ENCODE assay signal across 21 cellular contexts in the genomic region with DNA sequence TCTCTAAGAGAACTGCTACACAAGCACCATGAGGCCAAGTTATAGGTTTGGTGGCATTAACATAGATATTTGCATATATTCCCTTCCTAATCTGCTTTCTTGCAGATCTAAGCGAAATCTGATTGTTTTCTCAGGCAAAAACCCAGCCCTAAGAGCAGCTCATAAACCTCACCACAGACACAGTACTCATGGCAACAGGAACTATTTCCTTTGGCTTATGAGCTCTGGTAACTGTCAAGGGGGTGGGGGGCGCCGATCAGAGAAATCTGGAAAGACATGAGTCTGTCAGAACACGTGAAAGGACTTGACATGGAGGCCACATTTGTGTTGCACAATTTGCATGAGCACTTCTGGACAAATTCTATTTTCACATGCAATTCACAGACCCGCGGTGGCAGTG.
DNase-seq lines count a peak whose midpoint lies in the region; ATAC-seq and TF ChIP-seq lines count a peak whose summit lies in the region.
"Had no signal": no experiment of that assay in that cellular context is flagged by ENCODE, and none has a peak within 500 bp of the region (broad histone marks: within the 10 kb centered on the region; RNA-seq: fewer than 3 reads in every experiment).

No MANE protein-coding gene starts in this region.

- H3K27ac Mint-ChIP-seq in activated CD4-positive, alpha-beta T cell treated with anti-CD3 and anti-CD28 coated beads for 36 hours, result no peak overlapping the region
- H3K27ac Mint-ChIP-seq in activated CD4-positive, alpha-beta T cell treated with anti-CD3 and anti-CD28 coated beads, Interleukin-2, amount 10 ng/mL, durations not matched to agents 7 days and 5 days, result no peak overlapping the region
- peak overlapping the region; percentile 53 for H3K27ac Mint-ChIP-seq in mesothelial cell of epicardium

- H3K4me3 Mint-ChIP-seq in activated CD4-positive, alpha-beta T cell treated with anti-CD3 and anti-CD28 coated beads for 36 hours, result no peak overlapping the region
- H3K4me3 Mint-ChIP-seq in activated CD4-positive, alpha-beta T cell treated with anti-CD3 and anti-CD28 coated beads, Interleukin-2, amount 10 ng/mL, durations not matched to agents 7 days and 5 days, result no peak overlapping the region
- no peak overlapping the region for H3K4me3 Mint-ChIP-seq in mesothelial cell of epicardium

- ATAC-seq in activated CD4-positive, alpha-beta T cell treated with anti-CD3 and anti-CD28 coated beads for 36 hours, result no peak
- ATAC-seq in HG02678 (IDR thresholded peaks at IDR 0.05; ENCODE audit: unreplicated experiment), result no peak
- ATAC-seq: Right ventricle myocardium inferior had no signal

- CTCF ChIA-PET in activated CD4-positive, alpha-beta T cell treated with anti-CD3 and anti-CD28 coated beads for 36 hours (lab: Charles Lee), result interaction anchor here (1.0 to 1.8 kb wide), 2 partner anchors 13 to 611 kb away, joined by 3 to 5 read pairs; no protein-coding TSS in a partner anchor
- CTCF ChIA-PET in activated CD4-positive, alpha-beta T cell treated with anti-CD3 and anti-CD28 coated beads, Interleukin-2, amount 10 ng/mL, durations not matched to agents 7 days and 5 days (lab: Charles Lee), result interaction anchor here (0.8 to 1.0 kb wide), 2 partner anchors 15 to 92 kb away, joined by 3 read pairs; no protein-coding TSS in a partner anchor

- peak; percentile 12 for DNase-seq in activated CD4-positive, alpha-beta T cell treated with anti-CD3 and anti-CD28 coated beads for 36 hours
- no peak for DNase-seq in activated CD4-positive, alpha-beta T cell treated with anti-CD3 and anti-CD28 coated beads, Interleukin-2, amount 10 ng/mL, durations not matched to agents 7 days and 5 days
- peak; percentile 40 for DNase-seq in NCI-H526 treated with DMSO at 0.1 percent for 48 hours (lab: John Stamatoyannopoulos, UW)
- no peak for DNase-seq in mesothelial cell of epicardium (ENCODE audit: low spot score in 2 of 2, unreplicated experiment in 2 of 2)
- no peak for DNase-seq in HPDE6-E6E7 (ENCODE audit: extremely low spot score)
- DNase-seq in coronary artery (ENCODE audit: low spot score), result no peak
- DNase-seq in RPMI8226, result no peak
- DNase-seq: 8988T; COR-L47; DMS 273 treated with DMSO at 0.1 percent for 48 hours; GDM1; KG1; NCI-H1105 treated with DMSO at 0.1 percent for 48 hours; NCI-H1694 treated with DMSO at 0.1 percent for 48 hours; NCI-H2107; NCI-H2227 treated with DMSO at 0.1 percent for 48 hours; NCI-H524; NK-92 treated with Interleukin-12 subunit alpha and Interleukin-12 subunit beta, amount 100 ng/mL, for 24 hours; Peyer's patch had no signal

- H3K36me3 Mint-ChIP-seq in activated CD4-positive, alpha-beta T cell treated with anti-CD3 and anti-CD28 coated beads for 36 hours (ENCODE audit: low read depth), result no peaks in the 10 kb centered on the region
- no peaks in the 10 kb centered on the region for H3K36me3 Mint-ChIP-seq in activated CD4-positive, alpha-beta T cell treated with anti-CD3 and anti-CD28 coated beads, Interleukin-2, amount 10 ng/mL, durations not matched to agents 7 days and 5 days (ENCODE audit: low read depth)
- H3K36me3 Mint-ChIP-seq in mesothelial cell of epicardium, result no peaks in the 10 kb centered on the region

- intact Hi-C loops in activated CD4-positive, alpha-beta T cell treated with anti-CD3 and anti-CD28 coated beads for 36 hours (cut with DNase I, micrococcal nuclease), result no loop called here

- POLR2A ChIA-PET in activated CD4-positive, alpha-beta T cell treated with anti-CD3 and anti-CD28 coated beads for 36 hours (lab: Charles Lee), result interaction anchor here (0.6 kb wide), 1 partner anchor 633 kb away, joined by 4 read pairs; no protein-coding TSS in a partner anchor
- POLR2A ChIA-PET in activated CD4-positive, alpha-beta T cell treated with anti-CD3 and anti-CD28 coated beads, Interleukin-2, amount 10 ng/mL, durations not matched to agents 7 days and 5 days (lab: Charles Lee), result no interaction called here

- TF ChIP-seq CTCF in mesothelial cell of epicardium (IDR thresholded peaks at IDR 0.05; ENCODE audit: unreplicated experiment) (no peak), coronary artery (IDR thresholded peaks at IDR 0.05) (no peak)

- H3K27ac ChIP-seq in coronary artery, result no peak overlapping the region
- H3K27ac ChIP-seq: Peyer's patch had no signal

- no peaks in the 10 kb centered on the region for H3K27me3 Mint-ChIP-seq in activated CD4-positive, alpha-beta T cell treated with anti-CD3 and anti-CD28 coated beads for 36 hours
- H3K27me3 Mint-ChIP-seq in activated CD4-positive, alpha-beta T cell treated with anti-CD3 and anti-CD28 coated beads, Interleukin-2, amount 10 ng/mL, durations not matched to agents 7 days and 5 days, result no peaks in the 10 kb centered on the region
- no peaks in the 10 kb centered on the region for H3K27me3 Mint-ChIP-seq in mesothelial cell of epicardium (ENCODE audit: low read depth)

- H3K9me3 Mint-ChIP-seq in activated CD4-positive, alpha-beta T cell treated with anti-CD3 and anti-CD28 coated beads for 36 hours (ENCODE audit: low read depth), result no peaks in the 10 kb centered on the region
- no peaks in the 10 kb centered on the region for H3K9me3 Mint-ChIP-seq in activated CD4-positive, alpha-beta T cell treated with anti-CD3 and anti-CD28 coated beads, Interleukin-2, amount 10 ng/mL, durations not matched to agents 7 days and 5 days
- no peaks in the 10 kb centered on the region for H3K9me3 Mint-ChIP-seq in mesothelial cell of epicardium

- peaks cover 7% of the 10 kb centered on the region for H3K4me1 Mint-ChIP-seq in activated CD4-positive, alpha-beta T cell treated with anti-CD3 and anti-CD28 coated beads for 36 hours
- H3K4me1 Mint-ChIP-seq in activated CD4-positive, alpha-beta T cell treated with anti-CD3 and anti-CD28 coated beads, Interleukin-2, amount 10 ng/mL, durations not matched to agents 7 days and 5 days, result peaks cover 8% of the 10 kb centered on the region
- H3K4me1 Mint-ChIP-seq in mesothelial cell of epicardium, result peaks cover 78% of the 10 kb centered on the region

- no peak overlapping the region for H3K4me3 ChIP-seq in coronary artery
- H3K4me3 ChIP-seq: Peyer's patch had no signal

Comparison
In these comparisons a context has a peak if more than half of its experiments do, and no peak if none do; other contexts are left out.
1. DNase-seq: peak in activated CD4-positive, alpha-beta T cell treated with anti-CD3 and anti-CD28 coated beads for 36 hours (single experiment) and NCI-H526 treated with DMSO at 0.1 percent for 48 hours (single experiment); none in activated CD4-positive, alpha-beta T cell treated with anti-CD3 and anti-CD28 coated beads, Interleukin-2, amount 10 ng/mL, durations not matched to agents 7 days and 5 days (single experiment), mesothelial cell of epicardium (0 of 2), HPDE6-E6E7 (single experiment), coronary artery (single experiment) and RPMI8226 (single experiment).